Comparison of ENCODE assay signal across 3 cellular contexts in genomic region chrX:86181325-86181724, GRCh38. TPM values are rescaled to one million over a fixed set of nuclear protein-coding genes. Genes with fewer than 3 reads are reported as not detected.
"Had no signal": no experiment of that assay in that cellular context is flagged by ENCODE, and none has a peak within 500 bp of the region (broad histone marks: within the 10 kb centered on the region; RNA-seq: fewer than 3 reads in every experiment).

No MANE protein-coding gene starts in this region.

RNA-seq across cellular contexts. Expression of gene DACH2, which starts 33.1 kb away (rescaled TPM):
- total RNA-seq: GM23248, H4, HFFc6 had no signal
